Comparison of ENCODE assay signal across 22 cellular contexts in the genomic region with DNA sequence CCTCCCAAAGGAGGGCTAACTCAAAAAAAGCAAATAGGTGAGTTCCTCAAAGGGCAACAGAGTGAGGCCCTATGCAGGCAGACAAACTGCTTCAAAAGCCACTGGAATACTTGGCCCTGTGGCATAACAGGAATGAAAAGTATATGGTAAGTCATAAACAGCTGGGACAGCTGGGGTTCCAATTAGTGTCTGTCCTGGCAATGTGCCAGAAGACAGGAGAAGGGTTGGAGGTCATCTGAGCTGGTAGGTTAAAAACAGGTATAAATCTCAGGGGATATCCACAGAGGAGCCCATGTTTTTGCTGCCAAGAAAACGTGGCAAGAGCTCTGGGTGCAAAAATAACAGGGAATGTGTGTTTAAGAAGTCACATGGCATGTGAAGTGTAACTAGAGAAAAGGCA.
"Had no signal": no experiment of that assay in that cellular context is flagged by ENCODE, and none has a peak within 500 bp of the region (broad histone marks: within the 10 kb centered on the region; RNA-seq: fewer than 3 reads in every experiment).

No MANE protein-coding gene starts in this region.

- DNase-seq: activated CD4-positive, alpha-beta T cell treated with anti-CD3 and anti-CD28 coated beads for 48 hours; activated CD4-positive, alpha-beta T cell treated with anti-CD3 and anti-CD28 coated beads, Interleukin-2, amount 50 U/mL, for 48 hours; activated CD4-positive, CD25-positive, alpha-beta regulatory T cell treated with anti-CD3 and anti-CD28 coated beads, Interleukin-2, amount 50 U/mL, for 72 hours; activated CD8-positive, alpha-beta memory T cell treated with anti-CD3 and anti-CD28 coated beads for 24 hours; activated gamma-delta T cell; activated naive CD4-positive, alpha-beta T cell treated with anti-CD3 and anti-CD28 coated beads for 36 hours; activated T-cell treated with anti-CD3 and anti-CD28 coated beads, Interleukin-2, amount 50 U/mL, for 4 hours; amygdala; brain microvascular endothelial cell; MG63; MV-4-11; NCI-H1092 treated with DMSO at 0.1 percent for 48 hours; NCI-H1694 treated with DMSO at 0.1 percent for 48 hours; NCI-H2081 treated with DMSO at 0.1 percent for 48 hours; NCI-H526; NK-92 treated with Interleukin-12 subunit alpha and Interleukin-12 subunit beta, amount 100 ng/mL, for 24 hours; OCI-M1; Right ventricle myocardium superior had no signal

- H3K36me3 Mint-ChIP-seq: activated naive CD8-positive, alpha-beta T cell; WTC11 had no signal

- H3K4me3 Mint-ChIP-seq: activated naive CD4-positive, alpha-beta T cell treated with anti-CD3 and anti-CD28 coated beads for 36 hours; activated naive CD8-positive, alpha-beta T cell; activated T-cell treated with anti-CD3 and anti-CD28 coated beads, Interleukin-2, amount 50 U/mL, for 4 hours; activated T-helper 17 cell treated with anti-CD3 and anti-CD28 coated beads, Interleukin-2, amount 50 U/mL, for 72 hours; T-helper 1 cell treated with Interleukin-12 subunit alpha and Interleukin-12 subunit beta and Interleukin-4 antibody, amounts not matched to agents 30 μg/mL and 1 μg/mL, for 36 hours; WTC11 had no signal

- H3K9me3 Mint-ChIP-seq: activated naive CD4-positive, alpha-beta T cell treated with anti-CD3 and anti-CD28 coated beads for 36 hours; activated T-cell treated with anti-CD3 and anti-CD28 coated beads, Interleukin-2, amount 50 U/mL, for 4 hours; activated T-helper 17 cell treated with anti-CD3 and anti-CD28 coated beads, Interleukin-2, amount 50 U/mL, for 72 hours; T-helper 1 cell treated with Interleukin-12 subunit alpha and Interleukin-12 subunit beta and Interleukin-4 antibody, amounts not matched to agents 30 μg/mL and 1 μg/mL, for 36 hours had no signal

- H3K27ac Mint-ChIP-seq: activated naive CD4-positive, alpha-beta T cell treated with anti-CD3 and anti-CD28 coated beads for 36 hours; activated naive CD8-positive, alpha-beta T cell; activated T-helper 17 cell treated with anti-CD3 and anti-CD28 coated beads, Interleukin-2, amount 50 U/mL, for 72 hours; T-helper 1 cell treated with Interleukin-12 subunit alpha and Interleukin-12 subunit beta and Interleukin-4 antibody, amounts not matched to agents 30 μg/mL and 1 μg/mL, for 36 hours; WTC11 had no signal

- H3K27me3 Mint-ChIP-seq: activated naive CD8-positive, alpha-beta T cell; activated T-helper 17 cell treated with anti-CD3 and anti-CD28 coated beads, Interleukin-2, amount 50 U/mL, for 72 hours had no signal

- H3K4me1 Mint-ChIP-seq: activated T-helper 17 cell treated with anti-CD3 and anti-CD28 coated beads, Interleukin-2, amount 50 U/mL, for 72 hours had no signal
